ENCODE assay signal across 8 cellular contexts in genomic region chr4:57037982-57038604, GRCh38. TPM values are rescaled to one million over a fixed set of nuclear protein-coding genes. Genes with fewer than 3 reads are reported as not detected.
DNase-seq lines count a peak whose midpoint lies in the region; ATAC-seq and TF ChIP-seq lines count a peak whose summit lies in the region.

No MANE protein-coding gene starts in this region.

- peak; percentile 41 for ATAC-seq in lung (ENCODE audit: insufficient read depth, low FRiP score)
- ATAC-seq in upper lobe of left lung (ENCODE audit: low FRiP score in 2 of 2), result peak; percentile 67 to 74
- no peak for ATAC-seq in HG02938 (IDR thresholded peaks at IDR 0.05; ENCODE audit: unreplicated experiment)

- peaks cover 6% of the 10 kb centered on the region for H3K27me3 Mint-ChIP-seq in HFFc6 (ENCODE audit: insufficient read depth)

- H3K27ac ChIP-seq in coronary artery (peak overlapping the region; percentile 47 to 57), lung (ENCODE audit: low read depth in 1 of 2, low read length in 1 of 2) (no peak overlapping the region), upper lobe of left lung (no peak overlapping the region)

- no peaks in the 10 kb centered on the region for H3K9me3 ChIP-seq in NT2/D1 (ENCODE audit: insufficient read depth, low read length)
- H3K9me3 ChIP-seq in lung (ENCODE audit: control insufficient read depth in 2 of 2, insufficient read depth in 1 of 2, low read length in 1 of 2), result no peaks in the 10 kb centered on the region
- no peaks in the 10 kb centered on the region for H3K9me3 ChIP-seq in upper lobe of left lung

- peak overlapping the region; percentile 25; the same call in 1 of the 2 replicates for H3K27ac Mint-ChIP-seq in HFFc6

- H3K4me1 Mint-ChIP-seq in HFFc6 (ENCODE audit: low read depth), result peaks cover 42% of the 10 kb centered on the region

- DNase-seq in NCI-H446 (lab: John Stamatoyannopoulos, UW), result peak; percentile 12 to 72
- no peak for DNase-seq in NCI-H446 treated with DMSO at 0.1 percent for 48 hours (lab: John Stamatoyannopoulos, UW)
- DNase-seq in HFFc6, result no peak
- DNase-seq in NT2/D1 (ENCODE audit: low read depth, low spot score), result peak; percentile 46
- DNase-seq in coronary artery (ENCODE audit: low spot score), result no peak
- DNase-seq in lung (ENCODE audit: low spot score), result peak; percentile 48
- peak; percentile 57 to 86 for DNase-seq in upper lobe of left lung

- peaks cover 38% of the 10 kb centered on the region for H3K36me3 Mint-ChIP-seq in HFFc6 (ENCODE audit: low read depth)

- TF ChIP-seq EP300 in upper lobe of left lung (IDR thresholded peaks at IDR 0.05), result no peak

- H3K4me1 ChIP-seq in NT2/D1 (ENCODE audit: insufficient read depth, insufficient read length) (peaks cover 2% of the 10 kb centered on the region), lung (ENCODE audit: control insufficient read depth in 2 of 2, insufficient read depth in 2 of 2, low read length in 2 of 2) (peaks cover 0 to 1% of the 10 kb centered on the region in 2 donors), upper lobe of left lung (peaks cover 0 to 7% (median 0%) of the 10 kb centered on the region in 4 donors)

- H3K27me3 ChIP-seq in NT2/D1 (ENCODE audit: insufficient read depth, insufficient read length) (no peaks in the 10 kb centered on the region), lung (ENCODE audit: control insufficient read depth, insufficient read depth) (no peaks in the 10 kb centered on the region), upper lobe of left lung (no peaks in the 10 kb centered on the region)

- WGBS in lung, 2 donors, result 51 to 52% methylated on average over 15 of the region's 15 CpGs
- 43 to 51% methylated on average over 15 of the region's 15 CpGs for WGBS in upper lobe of left lung, 2 donors

- no peak overlapping the region for H3K9ac ChIP-seq in NT2/D1 (ENCODE audit: insufficient read length, low read depth)

- H3K4me3 ChIP-seq in NT2/D1 (ENCODE audit: insufficient read length, low read depth), result no peak overlapping the region
- no peak overlapping the region for H3K4me3 ChIP-seq in coronary artery
- H3K4me3 ChIP-seq in lung, result no peak overlapping the region
- H3K4me3 ChIP-seq in upper lobe of left lung, result no peak overlapping the region

- H3K9me3 Mint-ChIP-seq in HFFc6, result no peaks in the 10 kb centered on the region

- H3K36me3 ChIP-seq in NT2/D1 (ENCODE audit: insufficient read depth, insufficient read length, low read length) (peaks cover 8% of the 10 kb centered on the region), lung (ENCODE audit: control insufficient read depth in 2 of 2, insufficient read depth in 2 of 2, low read length in 2 of 2) (peaks cover 4 to 8% of the 10 kb centered on the region in 2 donors), upper lobe of left lung (peaks cover 0 to 3% (median 1%) of the 10 kb centered on the region in 4 donors)

- H3K4me3 Mint-ChIP-seq in HFFc6, result no peak overlapping the region

- TF ChIP-seq POLR2A in upper lobe of left lung (IDR thresholded peaks at IDR 0.05), result no peak

- peak; percentile 84 for TF ChIP-seq CTCF in HFFc6 (IDR thresholded peaks at IDR 0.05)
- TF ChIP-seq CTCF in coronary artery (IDR thresholded peaks at IDR 0.05), result peak; percentile 64
- TF ChIP-seq CTCF in lung (IDR thresholded peaks at IDR 0.05; ENCODE audit: control extremely low read depth, extremely low read depth), result peak; percentile 35
- TF ChIP-seq CTCF in upper lobe of left lung (IDR thresholded peaks at IDR 0.05), result peak; percentile 40 to 87 (median 62)

RNA-seq across cellular contexts. Expression of gene POLR2B, which starts 59.4 kb away (rescaled TPM):
- 10 to 100 TPM; 83.5 to 90.9 (median 87.8) TPM for total RNA-seq in HFFc6 (2021; fragmentation: NEBNext Ultra II Directional; extraction: Animal tissue kit (Norgen Biotek cat#: 25700))
- 100 to 1,000 TPM in 1 of 2 donors, 10 to 100 TPM in 1; 66.2 to 112 TPM for total RNA-seq in lung
- polyA plus RNA-seq in lung, result 10 to 100 TPM; 23.4 to 39.4 TPM
- total RNA-seq in upper lobe of left lung, result 100 to 1,000 TPM in 2 of 6 donors, 10 to 100 TPM in 4; 50.7 to 138 (median 69.4) TPM

Comparison
In these comparisons a context has a peak if more than half of its experiments do, and no peak if none do; other contexts are left out.
1. DNase-seq: peak in NCI-H446 (2 of 2), NT2/D1 (single experiment), lung (single experiment) and upper lobe of left lung (2 of 2); none in NCI-H446 treated with DMSO at 0.1 percent for 48 hours (single experiment), HFFc6 (single experiment) and coronary artery (single experiment).
2. H3K27ac ChIP-seq: peak in coronary artery (2 of 2); none in lung (0 of 2) and upper lobe of left lung (0 of 4).
3. Peak in every context shown above with its lines, with median percentiles within 50 percentile points of each other: CTCF ChIP-seq.